In the genomic region with DNA sequence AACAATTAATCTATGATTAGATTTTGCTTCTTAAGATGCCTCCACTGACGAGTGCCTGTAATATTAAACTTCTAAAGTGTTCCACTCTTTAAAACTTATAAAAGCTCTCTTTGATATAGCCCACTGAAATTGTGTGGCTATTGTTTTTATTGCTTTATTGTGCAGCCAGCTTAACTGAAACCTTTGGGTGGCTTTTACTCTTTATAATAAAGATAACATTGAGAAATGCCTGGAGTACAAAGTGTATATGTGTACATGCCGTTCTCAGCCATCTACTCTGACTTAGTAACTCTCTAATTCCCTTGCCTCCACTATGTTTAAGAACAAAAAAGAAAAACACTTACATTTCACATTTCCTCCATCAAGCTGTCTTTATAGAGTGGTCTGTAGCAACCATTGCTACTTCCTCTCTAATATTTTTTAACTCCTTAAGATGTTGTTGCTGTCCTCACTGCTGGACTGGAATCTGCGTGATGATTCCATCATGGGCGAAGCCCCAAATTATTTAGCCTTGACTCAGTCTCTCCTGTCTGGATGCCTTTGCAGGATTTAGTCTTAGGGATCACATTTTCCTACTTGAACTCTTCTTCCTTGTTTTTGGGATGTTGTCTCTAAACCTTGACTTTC, we compare ENCODE assay signal across 10 cellular contexts. TPM values are rescaled to one million over a fixed set of nuclear protein-coding genes. Genes with fewer than 3 reads are reported as not detected.
DNase-seq lines count a peak whose midpoint lies in the region; ATAC-seq and TF ChIP-seq lines count a peak whose summit lies in the region.
"Had no signal": no experiment of that assay in that cellular context is flagged by ENCODE, and none has a peak within 500 bp of the region (broad histone marks: within the 10 kb centered on the region; RNA-seq: fewer than 3 reads in every experiment).

No MANE protein-coding gene starts in this region.

- H3K4me3 Mint-ChIP-seq in nephron = peak overlapping the region in 1 of 3 experiments; percentile 2
- no peak overlapping the region for H3K4me3 Mint-ChIP-seq in activated CD4-positive, alpha-beta memory T cell treated with anti-CD3 and anti-CD28 coated beads for 36 hours
- H3K4me3 Mint-ChIP-seq in stimulated activated naive B cell treated with anti-CD40 and anti-IgM and Interleukin-4, amounts not matched to agents 10 μg/mL and 1 μg/mL and 100 μg/mL, for 72 hours = no peak overlapping the region
- H3K4me3 Mint-ChIP-seq: activated T-cell treated with anti-CD3 and anti-CD28 coated beads, Interleukin-2, amount 50 U/mL, for 4 hours had no signal

- peaks cover 52 to 100% (median 84%) of the 10 kb centered on the region in 11 experiments; a peak in 21 of 22 replicates for H4K20me1 ChIP-seq in BLaER1 treated with 17β-estradiol and CSF1 and Interleukin-3, amounts not matched to agents 10 nM and 100 nM

- peaks cover 32 to 69% (median 51%) of the 10 kb centered on the region in 10 experiments for H3K4me1 ChIP-seq in BLaER1 treated with 17β-estradiol and CSF1 and Interleukin-3, amounts not matched to agents 10 nM and 100 nM

- no peak overlapping the region for H3K4me3 ChIP-seq in BLaER1 treated with 17β-estradiol and CSF1 and Interleukin-3, amounts not matched to agents 10 nM and 100 nM

- peaks cover 51% of the 10 kb centered on the region for H3K36me3 Mint-ChIP-seq in nephron (ENCODE audit: low read depth)
- H3K36me3 Mint-ChIP-seq in activated CD4-positive, alpha-beta memory T cell treated with anti-CD3 and anti-CD28 coated beads for 36 hours = peaks cover 24% of the 10 kb centered on the region
- H3K36me3 Mint-ChIP-seq in stimulated activated naive B cell treated with anti-CD40 and anti-IgM and Interleukin-4, amounts not matched to agents 10 μg/mL and 1 μg/mL and 100 μg/mL, for 72 hours = peaks cover 37 to 51% of the 10 kb centered on the region in 2 donors

- H3K9me3 Mint-ChIP-seq in nephron = no peaks in the 10 kb centered on the region
- H3K9me3 Mint-ChIP-seq in activated CD4-positive, alpha-beta memory T cell treated with anti-CD3 and anti-CD28 coated beads for 36 hours = peaks cover 4% of the 10 kb centered on the region
- H3K9me3 Mint-ChIP-seq in stimulated activated naive B cell treated with anti-CD40 and anti-IgM and Interleukin-4, amounts not matched to agents 10 μg/mL and 1 μg/mL and 100 μg/mL, for 72 hours = peaks cover 1 to 3% of the 10 kb centered on the region in 2 donors
- H3K9me3 Mint-ChIP-seq: activated T-cell treated with anti-CD3 and anti-CD28 coated beads, Interleukin-2, amount 50 U/mL, for 4 hours had no signal

- H3K36me3 ChIP-seq in BLaER1 treated with 17β-estradiol and CSF1 and Interleukin-3, amounts not matched to agents 10 nM and 100 nM = peaks cover 60 to 73% (median 64%) of the 10 kb centered on the region in 11 experiments

- no peak for ATAC-seq in GM19023 (IDR thresholded peaks at IDR 0.05; ENCODE audit: unreplicated experiment)
- ATAC-seq in stimulated activated naive B cell treated with anti-CD40 and anti-IgM and Interleukin-4, amounts not matched to agents 10 μg/mL and 1 μg/mL and 100 μg/mL, for 72 hours (replicated peaks) = no peak
- ATAC-seq: activated T-cell treated with anti-CD3 and anti-CD28 coated beads, Interleukin-2, amount 50 U/mL, for 4 hours had no signal

- no peaks in the 10 kb centered on the region for H3K27me3 Mint-ChIP-seq in nephron (ENCODE audit: low read depth)
- H3K27me3 Mint-ChIP-seq in activated CD4-positive, alpha-beta memory T cell treated with anti-CD3 and anti-CD28 coated beads for 36 hours = no peaks in the 10 kb centered on the region
- H3K27me3 Mint-ChIP-seq in stimulated activated naive B cell treated with anti-CD40 and anti-IgM and Interleukin-4, amounts not matched to agents 10 μg/mL and 1 μg/mL and 100 μg/mL, for 72 hours = no peaks in the 10 kb centered on the region

- intact Hi-C loops in activated CD4-positive, alpha-beta memory T cell treated with anti-CD3 and anti-CD28 coated beads for 36 hours (cut with micrococcal nuclease) = loop anchor here (1.0 kb wide), 1 partner anchor 8 kb away; no protein-coding TSS in a partner anchor

- H3K9me3 ChIP-seq in BLaER1 treated with 17β-estradiol and CSF1 and Interleukin-3, amounts not matched to agents 10 nM and 100 nM (replicated peaks in 1 of 11) = peaks cover 12 to 18% (median 15%) of the 10 kb centered on the region in 11 experiments

- POLR2A ChIA-PET in activated CD4-positive, alpha-beta memory T cell treated with anti-CD3 and anti-CD28 coated beads for 36 hours (lab: Charles Lee) = interaction anchor here (1.3 kb wide), 1 partner anchor 9 kb away, joined by 3 read pairs; the partner anchor contains the start of gene PIK3R1

- DNase-seq in LoVo (ENCODE audit: low spot score) = peak; percentile 10
- no peak for DNase-seq in epithelial cell of prostate (ENCODE audit: low read depth, low spot score)
- DNase-seq in GDM1 (lab: John Stamatoyannopoulos, UW) = no peak
- no peak for DNase-seq in activated CD4-positive, alpha-beta memory T cell treated with anti-CD3 and anti-CD28 coated beads for 36 hours
- DNase-seq in stimulated activated naive B cell treated with anti-CD40 and anti-IgM and Interleukin-4, amounts not matched to agents 10 μg/mL and 1 μg/mL and 100 μg/mL, for 72 hours = no peak
- DNase-seq: activated T-cell treated with anti-CD3 and anti-CD28 coated beads, Interleukin-2, amount 50 U/mL, for 4 hours; effector CD8-positive, alpha-beta T cell had no signal

- no peaks in the 10 kb centered on the region for H3K27me3 ChIP-seq in BLaER1 treated with 17β-estradiol and CSF1 and Interleukin-3, amounts not matched to agents 10 nM and 100 nM

- peak overlapping the region; percentile 51 to 78 (median 65) for H3K4me2 ChIP-seq in BLaER1 treated with 17β-estradiol and CSF1 and Interleukin-3, amounts not matched to agents 10 nM and 100 nM

- TF ChIP-seq CTCF in nephron (IDR thresholded peaks at IDR 0.05; ENCODE audit: unreplicated experiment in 3 of 3) = no peak

- peak overlapping the region; percentile 43 to 71 (median 56) for H3K27ac Mint-ChIP-seq in nephron
- no peak overlapping the region for H3K27ac Mint-ChIP-seq in activated CD4-positive, alpha-beta memory T cell treated with anti-CD3 and anti-CD28 coated beads for 36 hours
- no peak overlapping the region for H3K27ac Mint-ChIP-seq in stimulated activated naive B cell treated with anti-CD40 and anti-IgM and Interleukin-4, amounts not matched to agents 10 μg/mL and 1 μg/mL and 100 μg/mL, for 72 hours

- CTCF ChIA-PET in activated CD4-positive, alpha-beta memory T cell treated with anti-CD3 and anti-CD28 coated beads for 36 hours (lab: Charles Lee) = interaction anchor here (1.0 kb wide), 1 partner anchor 33 kb away, joined by 4 read pairs; no protein-coding TSS in a partner anchor

- H3K4me1 Mint-ChIP-seq in nephron = peaks cover 65% of the 10 kb centered on the region
- peaks cover 82% of the 10 kb centered on the region for H3K4me1 Mint-ChIP-seq in activated CD4-positive, alpha-beta memory T cell treated with anti-CD3 and anti-CD28 coated beads for 36 hours (ENCODE audit: low read depth)
- peaks cover 46 to 76% of the 10 kb centered on the region in 2 donors for H3K4me1 Mint-ChIP-seq in stimulated activated naive B cell treated with anti-CD40 and anti-IgM and Interleukin-4, amounts not matched to agents 10 μg/mL and 1 μg/mL and 100 μg/mL, for 72 hours

- peak overlapping the region in 9 of 11 experiments; percentile 15 to 60 (median 44); a peak in 15 of 22 replicates for H3K27ac ChIP-seq in BLaER1 treated with 17β-estradiol and CSF1 and Interleukin-3, amounts not matched to agents 10 nM and 100 nM
- H3K27ac ChIP-seq in epithelial cell of prostate = peak overlapping the region; percentile 83

- no peak overlapping the region for H3K9ac ChIP-seq in BLaER1 treated with 17β-estradiol and CSF1 and Interleukin-3, amounts not matched to agents 10 nM and 100 nM

RNA-seq across cellular contexts. Expression of gene PIK3R1, which starts 9.1 kb away (rescaled TPM):
- 10 to 100 TPM; 35.3 to 40.9 TPM for total RNA-seq in activated CD4-positive, alpha-beta memory T cell treated with anti-CD3 and anti-CD28 coated beads for 36 hours

Comparison
In these comparisons a context has a peak if more than half of its experiments do, and no peak if none do; other contexts are left out.
1. H3K27ac Mint-ChIP-seq: peak in nephron (3 of 3); none in activated CD4-positive, alpha-beta memory T cell treated with anti-CD3 and anti-CD28 coated beads for 36 hours (single experiment) and stimulated activated naive B cell treated with anti-CD40 and anti-IgM and Interleukin-4, amounts not matched to agents 10 μg/mL and 1 μg/mL and 100 μg/mL, for 72 hours (single experiment).